ENCODE assay signal across 1 cellular context in the genomic region with DNA sequence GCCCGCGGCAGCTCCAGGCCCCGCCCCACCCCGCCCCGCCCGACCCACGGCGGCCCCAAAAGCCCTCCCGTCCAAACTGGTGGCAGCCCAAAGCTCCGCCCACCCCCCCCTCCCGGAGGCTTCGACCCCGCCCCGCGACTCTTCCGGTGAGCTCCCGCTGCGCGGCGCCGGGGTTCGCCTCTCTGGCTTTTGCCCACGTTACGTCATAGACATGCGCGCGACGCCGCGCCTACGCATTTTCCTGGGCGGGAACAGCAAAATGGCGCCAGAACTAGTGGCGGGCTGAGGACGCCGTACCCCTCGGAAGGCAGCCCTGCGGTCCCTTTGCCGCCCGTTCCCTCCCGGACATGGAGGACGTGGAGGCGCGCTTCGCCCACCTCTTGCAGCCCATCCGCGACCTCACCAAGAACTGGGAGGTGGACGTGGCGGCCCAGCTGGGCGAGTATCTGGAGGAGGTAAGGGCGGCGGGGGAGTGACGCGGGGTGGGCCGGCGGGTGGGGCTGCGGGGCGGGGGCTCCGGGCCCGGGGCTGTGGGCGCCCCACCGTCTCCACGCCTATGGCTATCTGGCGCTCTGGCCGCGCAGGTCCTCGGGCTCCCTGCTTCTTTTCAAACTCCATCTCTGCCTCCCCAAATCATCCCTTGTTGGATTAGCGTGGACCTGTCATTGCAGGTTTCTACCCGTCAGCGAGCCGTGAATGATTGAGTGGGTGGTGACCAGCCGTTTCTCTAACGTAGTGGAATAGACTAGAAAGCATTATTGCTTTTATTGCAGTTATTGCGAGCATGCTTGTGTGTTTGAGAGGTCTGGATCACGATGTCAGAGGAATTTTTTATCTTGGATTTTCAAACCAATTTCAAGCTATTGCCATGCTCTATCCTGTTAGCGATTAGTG.
A peak's percentile ranks its signal among the peaks of the same experiment; 100 is the strongest.
TF ChIP-seq lines count a peak whose summit lies in the region.

NCAPH2 (plus strand) TSS at position 234 of the 894 bp plus-strand sequence; CDS start at position 348, 114 bp downstream.

TF ChIP-seq in HEK293, 187 proteins besides CTCF, POLR2A, EP300 and RAD21 (continued from another document):
- peak; percentile 46; the same call in 1 of the 2 replicates for TF ChIP-seq ZBTB11 (tag by site-specific recombination; conservative IDR thresholded peaks at IDR 0.05; ENCODE audit: low read depth)
- TF ChIP-seq ZEB2 (tag by site-specific recombination; IDR thresholded peaks at IDR 0.05) = peak; percentile 97
- TF ChIP-seq ZNF830 (tag by site-specific recombination; IDR thresholded peaks at IDR 0.05; ENCODE audit: low read depth) = no peak
- peak; percentile 71; the same call in 1 of the 2 replicates for TF ChIP-seq ZFP69B (tag by site-specific recombination; IDR thresholded peaks at IDR 0.05)
- TF ChIP-seq ZNF138 (tag by site-specific recombination; IDR thresholded peaks at IDR 0.05; ENCODE audit: borderline replicate concordance) = no peak
- TF ChIP-seq KLF9 (tag by site-specific recombination; IDR thresholded peaks at IDR 0.05; ENCODE audit: low read depth) = peak; percentile 93
- peak; percentile 54 for TF ChIP-seq GLIS1 (tag by site-specific recombination; IDR thresholded peaks at IDR 0.05)
- TF ChIP-seq ZNF391 (tag by site-specific recombination; IDR thresholded peaks at IDR 0.05; ENCODE audit: borderline replicate concordance, low read depth) = peak; percentile 93; the same call in 1 of the 2 replicates
- TF ChIP-seq, protein P1, sequence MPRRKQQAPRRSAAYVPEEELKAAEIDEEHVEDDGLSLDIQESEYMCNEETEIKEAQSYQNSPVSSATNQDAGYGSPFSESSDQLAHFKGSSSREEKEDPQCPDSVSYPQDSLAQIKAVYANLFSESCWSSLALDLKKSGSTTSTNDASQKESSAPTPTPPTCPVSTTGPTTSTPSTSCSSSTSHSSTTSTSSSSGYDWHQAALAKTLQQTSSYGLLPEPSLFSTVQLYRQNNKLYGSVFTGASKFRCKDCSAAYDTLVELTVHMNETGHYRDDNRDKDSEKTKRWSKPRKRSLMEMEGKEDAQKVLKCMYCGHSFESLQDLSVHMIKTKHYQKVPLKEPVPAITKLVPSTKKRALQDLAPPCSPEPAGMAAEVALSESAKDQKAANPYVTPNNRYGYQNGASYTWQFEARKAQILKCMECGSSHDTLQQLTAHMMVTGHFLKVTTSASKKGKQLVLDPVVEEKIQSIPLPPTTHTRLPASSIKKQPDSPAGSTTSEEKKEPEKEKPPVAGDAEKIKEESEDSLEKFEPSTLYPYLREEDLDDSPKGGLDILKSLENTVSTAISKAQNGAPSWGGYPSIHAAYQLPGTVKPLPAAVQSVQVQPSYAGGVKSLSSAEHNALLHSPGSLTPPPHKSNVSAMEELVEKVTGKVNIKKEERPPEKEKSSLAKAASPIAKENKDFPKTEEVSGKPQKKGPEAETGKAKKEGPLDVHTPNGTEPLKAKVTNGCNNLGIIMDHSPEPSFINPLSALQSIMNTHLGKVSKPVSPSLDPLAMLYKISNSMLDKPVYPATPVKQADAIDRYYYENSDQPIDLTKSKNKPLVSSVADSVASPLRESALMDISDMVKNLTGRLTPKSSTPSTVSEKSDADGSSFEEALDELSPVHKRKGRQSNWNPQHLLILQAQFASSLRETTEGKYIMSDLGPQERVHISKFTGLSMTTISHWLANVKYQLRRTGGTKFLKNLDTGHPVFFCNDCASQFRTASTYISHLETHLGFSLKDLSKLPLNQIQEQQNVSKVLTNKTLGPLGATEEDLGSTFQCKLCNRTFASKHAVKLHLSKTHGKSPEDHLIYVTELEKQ (tag by site-specific recombination; IDR thresholded peaks at IDR 0.05; ENCODE audit: borderline replicate concordance) = peak; percentile 65; the same call in 1 of the 2 replicates
- no peak for TF ChIP-seq SCRT1 (tag by site-specific recombination; IDR thresholded peaks at IDR 0.05; ENCODE audit: borderline replicate concordance)
- TF ChIP-seq, protein P2, sequence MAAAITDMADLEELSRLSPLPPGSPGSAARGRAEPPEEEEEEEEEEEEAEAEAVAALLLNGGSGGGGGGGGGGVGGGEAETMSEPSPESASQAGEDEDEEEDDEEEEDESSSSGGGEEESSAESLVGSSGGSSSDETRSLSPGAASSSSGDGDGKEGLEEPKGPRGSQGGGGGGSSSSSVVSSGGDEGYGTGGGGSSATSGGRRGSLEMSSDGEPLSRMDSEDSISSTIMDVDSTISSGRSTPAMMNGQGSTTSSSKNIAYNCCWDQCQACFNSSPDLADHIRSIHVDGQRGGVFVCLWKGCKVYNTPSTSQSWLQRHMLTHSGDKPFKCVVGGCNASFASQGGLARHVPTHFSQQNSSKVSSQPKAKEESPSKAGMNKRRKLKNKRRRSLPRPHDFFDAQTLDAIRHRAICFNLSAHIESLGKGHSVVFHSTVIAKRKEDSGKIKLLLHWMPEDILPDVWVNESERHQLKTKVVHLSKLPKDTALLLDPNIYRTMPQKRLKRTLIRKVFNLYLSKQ (tag by site-specific recombination; IDR thresholded peaks at IDR 0.05; ENCODE audit: borderline replicate concordance) = no peak
- peak; percentile 99 for TF ChIP-seq ZNF629 (tag by site-specific recombination; IDR thresholded peaks at IDR 0.05)
- 0 out of 2 replicates have a peak, but pooled peaks have one; percentile 16 for TF ChIP-seq FEZF1 (tag by site-specific recombination; IDR thresholded peaks at IDR 0.05)
- peak; percentile 87 for TF ChIP-seq SP2 (tag by site-specific recombination; IDR thresholded peaks at IDR 0.05)
- TF ChIP-seq ZFHX2 (tag by site-specific recombination; conservative IDR thresholded peaks at IDR 0.05) = peak; percentile 98
- no peak for TF ChIP-seq ZNF121 (tag by site-specific recombination; IDR thresholded peaks at IDR 0.05)
- TF ChIP-seq ZNF677 (tag by site-specific recombination; IDR thresholded peaks at IDR 0.05) = no peak
- no peak for TF ChIP-seq ZNF626 (tag by site-specific recombination; IDR thresholded peaks at IDR 0.05)
- no peak for TF ChIP-seq ZNF214 (tag by site-specific recombination; IDR thresholded peaks at IDR 0.05; ENCODE audit: borderline replicate concordance)
- TF ChIP-seq ZNF366 (tag by site-specific recombination; conservative IDR thresholded peaks at IDR 0.05) = no peak
- TF ChIP-seq, protein P3, sequence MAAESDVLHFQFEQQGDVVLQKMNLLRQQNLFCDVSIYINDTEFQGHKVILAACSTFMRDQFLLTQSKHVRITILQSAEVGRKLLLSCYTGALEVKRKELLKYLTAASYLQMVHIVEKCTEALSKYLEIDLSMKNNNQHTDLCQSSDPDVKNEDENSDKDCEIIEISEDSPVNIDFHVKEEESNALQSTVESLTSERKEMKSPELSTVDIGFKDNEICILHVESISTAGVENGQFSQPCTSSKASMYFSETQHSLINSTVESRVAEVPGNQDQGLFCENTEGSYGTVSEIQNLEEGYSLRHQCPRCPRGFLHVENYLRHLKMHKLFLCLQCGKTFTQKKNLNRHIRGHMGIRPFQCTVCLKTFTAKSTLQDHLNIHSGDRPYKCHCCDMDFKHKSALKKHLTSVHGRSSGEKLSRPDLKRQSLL (tag by site-specific recombination; IDR thresholded peaks at IDR 0.05) = no peak
- 0 out of 2 replicates have a peak, but pooled peaks have one; percentile 31 for TF ChIP-seq PRDM10 (tag by site-specific recombination; IDR thresholded peaks at IDR 0.05)
- TF ChIP-seq ZNF433 (tag by site-specific recombination; IDR thresholded peaks at IDR 0.05; ENCODE audit: low read depth) = no peak
- peak; percentile 63 for TF ChIP-seq ZBTB17 (tag by site-specific recombination; IDR thresholded peaks at IDR 0.05)
- TF ChIP-seq ZNF555 (tag by site-specific recombination; conservative IDR thresholded peaks at IDR 0.05) = no peak
- TF ChIP-seq SP3 (tag by site-specific recombination; IDR thresholded peaks at IDR 0.05) = peak; percentile 98
- no peak for TF ChIP-seq ZNF843 (tag by site-specific recombination; IDR thresholded peaks at IDR 0.05)
- peak; percentile 86 for TF ChIP-seq ZSCAN30 (tag by site-specific recombination; IDR thresholded peaks at IDR 0.05)
- TF ChIP-seq HIC1 (tag by site-specific recombination; IDR thresholded peaks at IDR 0.05) = peak; percentile 96
- TF ChIP-seq HOXD13 (CRISPR knock-in tag; IDR thresholded peaks at IDR 0.05; ENCODE audit: borderline replicate concordance) = no peak
- TF ChIP-seq KLF10 (tag by site-specific recombination; IDR thresholded peaks at IDR 0.05) = peak; percentile 84
- TF ChIP-seq ZNF155 (tag by site-specific recombination; IDR thresholded peaks at IDR 0.05) = no peak
- TF ChIP-seq MEIS1 (CRISPR knock-in tag; IDR thresholded peaks at IDR 0.05; ENCODE audit: borderline replicate concordance) = no peak
- TF ChIP-seq ZNF571 (tag by site-specific recombination; IDR thresholded peaks at IDR 0.05) = no peak
- TF ChIP-seq ZNF19 (tag by site-specific recombination; IDR thresholded peaks at IDR 0.05; ENCODE audit: low read depth) = no peak
